Comparison of ENCODE assay signal across 26 cellular contexts in genomic region chr21:29701676-29702075, GRCh38.
"Had no signal": no experiment of that assay in that cellular context is flagged by ENCODE, and none has a peak within 500 bp of the region (broad histone marks: within the 10 kb centered on the region; RNA-seq: fewer than 3 reads in every experiment).

No MANE protein-coding gene starts in this region.

- H3K27ac ChIP-seq: colonic mucosa, epithelial cell of prostate, esophagus squamous epithelium, gastrocnemius medialis, heart right ventricle, left lung, lower lobe of right lung had no signal

- ATAC-seq: effector memory CD8-positive, alpha-beta T cell; esophagus mucosa; gastrocnemius medialis; heart right ventricle; left cardiac atrium; left lung; left ventricle myocardium superior; lower lobe of right lung; mucosa of descending colon had no signal

- H3K36me3 ChIP-seq: colonic mucosa, esophagus squamous epithelium, gastrocnemius medialis, heart right ventricle, left lung, lower lobe of right lung had no signal

- H3K4me1 ChIP-seq: colonic mucosa, esophagus squamous epithelium, gastrocnemius medialis, heart right ventricle, left lung, lower lobe of right lung had no signal

- DNase-seq: colonic mucosa; cortex of kidney; effector CD8-positive, alpha-beta T cell; effector memory CD8-positive, alpha-beta T cell; endodermal cell; erythroblast; esophagus squamous epithelium; foreskin fibroblast; foreskin melanocyte; gastrocnemius medialis; glutamatergic neuron; head of caudate nucleus; heart right ventricle; hippocampal formation; left cardiac atrium; left lung; left ventricle myocardium superior; lower lobe of right lung; mesenchymal stem cell; mucosa of descending colon; naive B cell had no signal

- H3K4me3 ChIP-seq: colonic mucosa, esophagus squamous epithelium, gastrocnemius medialis, heart right ventricle, left lung, lower lobe of right lung, mucosa of descending colon had no signal

- H3K27me3 ChIP-seq: colonic mucosa, esophagus squamous epithelium, gastrocnemius medialis, heart right ventricle, left lung had no signal

- FAIRE-seq: endometrium, islet of Langerhans, keratinocyte had no signal

- H3K9me3 ChIP-seq: colonic mucosa, esophagus squamous epithelium, gastrocnemius medialis, left lung, lower lobe of right lung, mucosa of descending colon had no signal
